Comparison of ENCODE assay signal across 10 cellular contexts in genomic region chr9:6552033-6552737, GRCh38.
DNase-seq lines count a peak whose midpoint lies in the region; ATAC-seq, FAIRE-seq and TF ChIP-seq lines count a peak whose summit lies in the region.
"Had no signal": no experiment of that assay in that cellular context is flagged by ENCODE, and none has a peak within 500 bp of the region (broad histone marks: within the 10 kb centered on the region; RNA-seq: fewer than 3 reads in every experiment).

No MANE protein-coding gene starts in this region.

- no peaks in the 10 kb centered on the region for H3K9me3 ChIP-seq in breast epithelium

- no peak overlapping the region for H3K27ac Mint-ChIP-seq in MCF 10A (ENCODE audit: low read depth, unreplicated experiment)
- H3K27ac Mint-ChIP-seq: activated CD4-positive, alpha-beta memory T cell treated with anti-CD3 and anti-CD28 coated beads for 36 hours; B cell had no signal

- no peak for FAIRE-seq in GM12891 (lab: Jason Lieb, UNC)

- H3K4me1 Mint-ChIP-seq in MCF 10A (ENCODE audit: insufficient read depth, unreplicated experiment): peaks cover 19% of the 10 kb centered on the region
- H3K4me1 Mint-ChIP-seq: B cell had no signal

- TF ChIP-seq CTCF in MCF 10A (IDR thresholded peaks at IDR 0.05; ENCODE audit: unreplicated experiment): no peak
- no peak for TF ChIP-seq CTCF in breast epithelium (IDR thresholded peaks at IDR 0.05)

- peak; percentile 66 for DNase-seq in MCF 10A (ENCODE audit: unreplicated experiment)
- no peak for DNase-seq in breast epithelium (ENCODE audit: low spot score in 2 of 2)
- peak; percentile 59 for DNase-seq in NCI-H748 treated with DMSO at 0.1 percent for 48 hours (lab: John Stamatoyannopoulos, UW)
- peak; percentile 21 for DNase-seq in epidermal melanocyte (ENCODE audit: insufficient read length, low spot score)
- DNase-seq in NK-92 treated with Interleukin-12 subunit alpha and Interleukin-12 subunit beta, amount 100 ng/mL, for 24 hours (lab: John Stamatoyannopoulos, UW): no peak
- no peak for DNase-seq in GM12891 (ENCODE audit: insufficient read length, low spot score)
- DNase-seq: activated CD4-positive, alpha-beta memory T cell treated with anti-CD3 and anti-CD28 coated beads for 36 hours had no signal

- no peak overlapping the region for H3K27ac ChIP-seq in breast epithelium

- no peaks in the 10 kb centered on the region for H3K27me3 ChIP-seq in breast epithelium

- no peak overlapping the region for H3K4me3 Mint-ChIP-seq in MCF 10A (ENCODE audit: unreplicated experiment)
- H3K4me3 Mint-ChIP-seq: activated CD4-positive, alpha-beta memory T cell treated with anti-CD3 and anti-CD28 coated beads for 36 hours; B cell had no signal

- no peaks in the 10 kb centered on the region for H3K36me3 ChIP-seq in breast epithelium

- intact Hi-C loops in MCF 10A (cut with micrococcal nuclease) (no loop called here), breast epithelium (cut with DNase I; ENCODE audit: low total_unique reads) (no loop called here)

- H3K4me1 ChIP-seq in breast epithelium: no peaks in the 10 kb centered on the region

- no TSS peak for BruUV-seq in MCF 10A (replicated peaks; lab: Mats Ljungman, UMichigan)

- POLR2A ChIA-PET in MCF 10A (lab: Yijun Ruan, JAX): interaction anchor here (0.8 to 1.2 kb wide), 2 partner anchors 11 to 15 kb away, joined by 3 to 4 read pairs; no protein-coding TSS in a partner anchor

- CTCF ChIA-PET in MCF 10A (lab: Yijun Ruan, JAX): interaction anchor here (0.6 to 1.5 kb wide), 4 partner anchors 10 to 199 kb away, joined by 3 to 4 read pairs (median 4); no protein-coding TSS in a partner anchor

- H3K27me3 Mint-ChIP-seq in MCF 10A (ENCODE audit: insufficient read depth, unreplicated experiment): no peaks in the 10 kb centered on the region
- H3K27me3 Mint-ChIP-seq: B cell had no signal

- H3K36me3 Mint-ChIP-seq in MCF 10A (ENCODE audit: insufficient read depth, unreplicated experiment): peaks cover 6% of the 10 kb centered on the region
- H3K36me3 Mint-ChIP-seq: activated CD4-positive, alpha-beta memory T cell treated with anti-CD3 and anti-CD28 coated beads for 36 hours had no signal

- ATAC-seq in GM19463 (IDR thresholded peaks at IDR 0.05; ENCODE audit: unreplicated experiment): no peak
- ATAC-seq in HG03159 (IDR thresholded peaks at IDR 0.05; ENCODE audit: unreplicated experiment): no peak

- H3K4me3 ChIP-seq in breast epithelium: no peak overlapping the region

- TF ChIP-seq POLR2A in breast epithelium (IDR thresholded peaks at IDR 0.05) (no peak), GM12891 (IDR thresholded peaks at IDR 0.05; ENCODE audit: low read depth, low read length) (no peak)

- H3K9me3 Mint-ChIP-seq in MCF 10A (ENCODE audit: unreplicated experiment): no peaks in the 10 kb centered on the region
- H3K9me3 Mint-ChIP-seq: activated CD4-positive, alpha-beta memory T cell treated with anti-CD3 and anti-CD28 coated beads for 36 hours had no signal

TF ChIP-seq in GM12891, 5 proteins besides CTCF, POLR2A, EP300 and RAD21:
- TF ChIP-seq SPI1 (IDR thresholded peaks at IDR 0.05; ENCODE audit: low read depth, low read length) (no peak), PAX5 (IDR thresholded peaks at IDR 0.05; ENCODE audit: insufficient read depth, low read length, severe bottlenecking) (no peak), POU2F2 (IDR thresholded peaks at IDR 0.05; ENCODE audit: low read depth, low read length) (no peak), TAF1 (IDR thresholded peaks at IDR 0.05; ENCODE audit: low read depth, low read length) (no peak), POLR2AphosphoS5 (IDR thresholded peaks at IDR 0.05; ENCODE audit: low read depth, low read length) (no peak)

Comparison
In these comparisons a context has a peak if more than half of its experiments do, and no peak if none do; other contexts are left out.
1. DNase-seq: peak in MCF 10A (single experiment), NCI-H748 treated with DMSO at 0.1 percent for 48 hours (single experiment) and epidermal melanocyte (single experiment); none in breast epithelium (0 of 2), NK-92 treated with Interleukin-12 subunit alpha and Interleukin-12 subunit beta, amount 100 ng/mL, for 24 hours (single experiment) and GM12891 (single experiment).